In the genomic region with DNA sequence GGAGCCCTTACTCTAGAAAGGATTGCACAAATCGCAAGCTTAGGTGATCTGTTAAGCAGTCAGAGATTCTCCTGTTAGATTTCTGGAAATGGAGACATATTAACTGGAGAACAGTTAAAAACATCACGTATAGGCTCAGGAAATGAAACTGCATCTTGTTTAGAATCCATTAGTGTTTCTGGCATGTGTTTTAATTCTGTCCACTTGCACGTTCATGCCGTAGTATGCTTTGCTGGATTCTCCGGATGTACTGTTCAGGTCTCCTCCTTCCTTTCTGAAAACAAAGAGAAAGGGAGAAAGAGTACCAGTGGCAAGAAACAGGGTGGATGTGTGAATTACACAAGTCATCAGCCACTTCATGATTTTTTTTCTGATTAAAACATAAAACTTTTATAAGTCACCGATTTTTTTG, we compare ENCODE assay signal across 8 cellular contexts. TPM values are rescaled to one million over a fixed set of nuclear protein-coding genes. Genes with fewer than 3 reads are reported as not detected.
DNase-seq lines count a peak whose midpoint lies in the region; ATAC-seq, FAIRE-seq and TF ChIP-seq lines count a peak whose summit lies in the region.

No MANE protein-coding gene starts in this region.

- no peak overlapping the region for H3K27ac ChIP-seq in HUES64 (ENCODE audit: low read depth, low read length)
- no peak overlapping the region for H3K27ac ChIP-seq in K562 (ENCODE audit: extremely low read depth, low read depth, low read length)
- peak overlapping the region; percentile 5 to 58 for H3K27ac ChIP-seq in lung (ENCODE audit: low read depth in 1 of 2, low read length in 1 of 2)
- H3K27ac ChIP-seq in urinary bladder (ENCODE audit: low read depth) = peak overlapping the region; percentile 15

- H4K20me1 ChIP-seq in K562 (replicated peaks; ENCODE audit: control insufficient read depth, insufficient read depth, low read length) = 0 out of 2 replicates have a peak, but pooled peaks cover 2% of the 10 kb centered on the region

- H3K9me1 ChIP-seq in K562 (ENCODE audit: control insufficient read depth, insufficient read depth, low read length) = no peaks in the 10 kb centered on the region

- H3K36me3 ChIP-seq in HUES64 (ENCODE audit: insufficient read depth, low read length) = peaks cover 12% of the 10 kb centered on the region; the same call in 1 of the 2 replicates
- no peaks in the 10 kb centered on the region for H3K36me3 ChIP-seq in K562 (ENCODE audit: control insufficient read depth, insufficient read depth, low read length)
- H3K36me3 ChIP-seq in lung (ENCODE audit: control insufficient read depth in 2 of 2, insufficient read depth in 2 of 2, low read length in 2 of 2) = no peaks in the 10 kb centered on the region
- H3K36me3 ChIP-seq in urinary bladder (ENCODE audit: insufficient read depth) = no peaks in the 10 kb centered on the region

- H3K4me2 ChIP-seq in K562 (ENCODE audit: insufficient read depth, low read length) = 0 out of 2 replicates have a peak overlapping the region, but pooled peaks have one; percentile 16

- TF ChIP-seq POLR2A in K562 (conservative IDR thresholded peaks at IDR 0.05) = no peak

- H3K9me3 ChIP-seq in HUES64 (ENCODE audit: insufficient read depth, low read depth, low read length) (no peaks in the 10 kb centered on the region), K562 (replicated peaks; ENCODE audit: control insufficient read depth, insufficient read depth, low read depth, low read length) (no peaks in the 10 kb centered on the region), lung (ENCODE audit: control insufficient read depth in 2 of 2, insufficient read depth in 1 of 2, low read length in 1 of 2) (no peaks in the 10 kb centered on the region)

- ATAC-seq in K562 = no peak
- no peak for ATAC-seq in lung (ENCODE audit: insufficient read depth, low FRiP score)
- ATAC-seq in HG02610 (IDR thresholded peaks at IDR 0.05; ENCODE audit: unreplicated experiment) = no peak

- POLR2A ChIA-PET in K562 (lab: Yijun Ruan, JAX) = no interaction called here

- peak overlapping the region; percentile 86 for H3K4me3 ChIP-seq in HUES64 (ENCODE audit: low read length)
- no peak overlapping the region; the same call in 1 of the 2 replicates for H3K4me3 ChIP-seq in K562
- no peak overlapping the region for H3K4me3 ChIP-seq in lung
- H3K4me3 ChIP-seq in urinary bladder (ENCODE audit: low read depth, low read length) = peak overlapping the region; percentile 53

- BruUV-seq in K562 (replicated peaks; lab: Mats Ljungman, UMichigan) = no TSS peak

- DNase-seq in DMS53 (lab: John Stamatoyannopoulos, UW) (peak; percentile 79), K562 (ENCODE audit: extremely low read depth in 1 of 4, low spot score in 3 of 4) (no peak), lung (ENCODE audit: low spot score) (no peak), NCI-H82 (lab: John Stamatoyannopoulos, UW) (no peak), cerebellum (ENCODE audit: low spot score) (no peak)

- H3K9ac ChIP-seq in HUES64 (ENCODE audit: low read depth, low read length) (peak overlapping the region; percentile 72), K562 (ENCODE audit: insufficient read depth in 1 of 2, low read depth in 2 of 2, low read length in 2 of 2) (no peak overlapping the region)

- H3K27me3 ChIP-seq in HUES64 (ENCODE audit: insufficient read depth, low read length) (peaks cover 28% of the 10 kb centered on the region), K562 (ENCODE audit: control insufficient read depth in 2 of 2, insufficient read depth in 2 of 2, low read length in 2 of 2) (peaks cover 9 to 36% of the 10 kb centered on the region in 2 experiments; a peak in 4 of 5 replicates), lung (ENCODE audit: control insufficient read depth, insufficient read depth) (no peaks in the 10 kb centered on the region)

- in situ Hi-C loops in K562 (cut with MboI) = no loop called here

- H2AFZ ChIP-seq in K562 (ENCODE audit: low read depth, low read length) = no peak overlapping the region

- 4% methylated on average over 6 of the region's 6 CpGs for WGBS in HUES64
- 14% methylated on average over 6 of the region's 6 CpGs for WGBS in K562 (ENCODE audit: insufficient coverage, low coverage, missing lambda C conversion rate)
- 0 to 1% methylated on average over 6 of the region's 6 CpGs for WGBS in lung, 2 donors
- WGBS in urinary bladder = under 1% methylated on average over 6 of the region's 6 CpGs

- CTCF ChIA-PET in K562 (lab: Yijun Ruan, JAX; ENCODE audit: low intra/inter-chr PET ratio) = interaction anchor here (0.5 to 0.6 kb wide), 2 partner anchors 10 to 289 kb away, joined by 3 read pairs; no protein-coding TSS in a partner anchor

- H3K79me2 ChIP-seq in K562 (ENCODE audit: control insufficient read depth, insufficient read depth, low read length) = no peaks in the 10 kb centered on the region

- TF ChIP-seq CTCF in K562 (IDR thresholded peaks at IDR 0.05 in 2 of 3, conservative IDR thresholded peaks at IDR 0.05 in 1 of 3; ENCODE audit: insufficient read depth in 2 of 3, low read depth in 1 of 3, low read length in 3 of 3) (no peak), lung (IDR thresholded peaks at IDR 0.05; ENCODE audit: control extremely low read depth, extremely low read depth) (no peak)

- intact Hi-C loops in K562 (cut with micrococcal nuclease) = no loop called here

- TF ChIP-seq EP300 in K562 (IDR thresholded peaks at IDR 0.05; ENCODE audit: low read length) = no peak

- TF ChIP-seq RAD21 in K562 (CRISPR knock-in tag; conservative IDR thresholded peaks at IDR 0.05 in 1 of 2, IDR thresholded peaks at IDR 0.05 in 1 of 2) = no peak

- no peak for FAIRE-seq in K562 (lab: Jason Lieb, UNC)

- peaks cover 32% of the 10 kb centered on the region for H3K4me1 ChIP-seq in HUES64 (ENCODE audit: insufficient read depth, low read length)
- peaks cover 0 to 33% of the 10 kb centered on the region in 2 experiments; a peak in 2 of 5 replicates for H3K4me1 ChIP-seq in K562 (replicated peaks in 1 of 2; ENCODE audit: control insufficient read depth in 2 of 2, insufficient read depth in 2 of 2, low read length in 2 of 2)
- H3K4me1 ChIP-seq in lung (ENCODE audit: control insufficient read depth in 2 of 2, insufficient read depth in 2 of 2, low read length in 2 of 2) = peaks cover 9 to 16% of the 10 kb centered on the region in 2 donors
- H3K4me1 ChIP-seq in urinary bladder (ENCODE audit: insufficient read depth) = no peaks in the 10 kb centered on the region

TF ChIP-seq in K562, 482 proteins besides CTCF, POLR2A, EP300 and RAD21 (continues in another document):
- TF ChIP-seq, protein P1, sequence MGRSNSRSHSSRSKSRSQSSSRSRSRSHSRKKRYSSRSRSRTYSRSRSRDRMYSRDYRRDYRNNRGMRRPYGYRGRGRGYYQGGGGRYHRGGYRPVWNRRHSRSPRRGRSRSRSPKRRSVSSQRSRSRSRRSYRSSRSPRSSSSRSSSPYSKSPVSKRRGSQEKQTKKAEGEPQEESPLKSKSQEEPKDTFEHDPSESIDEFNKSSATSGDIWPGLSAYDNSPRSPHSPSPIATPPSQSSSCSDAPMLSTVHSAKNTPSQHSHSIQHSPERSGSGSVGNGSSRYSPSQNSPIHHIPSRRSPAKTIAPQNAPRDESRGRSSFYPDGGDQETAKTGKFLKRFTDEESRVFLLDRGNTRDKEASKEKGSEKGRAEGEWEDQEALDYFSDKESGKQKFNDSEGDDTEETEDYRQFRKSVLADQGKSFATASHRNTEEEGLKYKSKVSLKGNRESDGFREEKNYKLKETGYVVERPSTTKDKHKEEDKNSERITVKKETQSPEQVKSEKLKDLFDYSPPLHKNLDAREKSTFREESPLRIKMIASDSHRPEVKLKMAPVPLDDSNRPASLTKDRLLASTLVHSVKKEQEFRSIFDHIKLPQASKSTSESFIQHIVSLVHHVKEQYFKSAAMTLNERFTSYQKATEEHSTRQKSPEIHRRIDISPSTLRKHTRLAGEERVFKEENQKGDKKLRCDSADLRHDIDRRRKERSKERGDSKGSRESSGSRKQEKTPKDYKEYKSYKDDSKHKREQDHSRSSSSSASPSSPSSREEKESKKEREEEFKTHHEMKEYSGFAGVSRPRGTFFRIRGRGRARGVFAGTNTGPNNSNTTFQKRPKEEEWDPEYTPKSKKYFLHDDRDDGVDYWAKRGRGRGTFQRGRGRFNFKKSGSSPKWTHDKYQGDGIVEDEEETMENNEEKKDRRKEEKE (IDR thresholded peaks at IDR 0.05; ENCODE audit: borderline replicate concordance in 1 of 2, control insufficient read depth in 1 of 2, low read depth in 2 of 2, low read length in 1 of 2) = no peak
- no peak for TF ChIP-seq KDM4B (IDR thresholded peaks at IDR 0.05; ENCODE audit: borderline replicate concordance in 2 of 2, low read depth in 1 of 2)
- no peak for TF ChIP-seq ARID1B (IDR thresholded peaks at IDR 0.05)

RNA-seq across cellular contexts. Expression of gene RGMB, which starts 2.5 kb away (rescaled TPM):
- polyA plus RNA-seq in HUES64 (2013, experiment 1 of 2) = 31.0 TPM
- polyA plus RNA-seq in HUES64 (2013, experiment 2 of 2) = 36.9 TPM
- total RNA-seq in K562 (2011; cell fraction: chromatin; rRNA removed; ENCODE audit: low replicate concordance) = not detected in 2 replicates
- not detected in 2 replicates for total RNA-seq in K562 (2011; cell fraction: nucleolus; rRNA removed)
- total RNA-seq in K562 (2011; cell fraction: nucleoplasm; rRNA removed) = not detected in 2 replicates
- total RNA-seq in K562 (2014; rRNA removed) = 0.08 TPM in 1 of 2 replicates, not detected in the other
- total RNA-seq in K562 (2014; rRNA removed; fragmentation: Illumina TruSeq; extraction: Trizol) = not detected in 2 replicates
- not detected in 2 replicates for total RNA-seq in K562 (2015; rRNA removed; fragmentation: Illumina TruSeq; extraction: Trizol)
- total RNA-seq in K562 (2021) = 0.31 and 0.38 TPM in 2 replicates
- not detected in 2 replicates for polyA plus RNA-seq in K562 (2011; rRNA removed)
- polyA plus RNA-seq in K562 (2011; cell fraction: cytosol; rRNA removed) = not detected in 2 replicates
- polyA plus RNA-seq in K562 (2011; cell fraction: nucleus; rRNA removed) = 0.10 TPM in 1 of 2 replicates, not detected in the other
- polyA plus RNA-seq in K562 (2012) = 0.11 TPM in 1 of 2 replicates, not detected in the other
- not detected in 2 replicates for polyA plus RNA-seq in K562 (2014; fragmentation: Illumina TruSeq; extraction: Trizol)
- polyA plus RNA-seq in K562 (2014; fragmentation: Nextera tagmentation; extraction: Ambion mirVana) = not detected
- polyA plus RNA-seq in K562 (2014; rRNA removed) = 0.03 TPM in 1 of 2 replicates, not detected in the other
- not detected in 2 replicates for polyA minus RNA-seq in K562 (2011; rRNA and poly(A)+ RNA removed)
- not detected in 2 replicates for polyA minus RNA-seq in K562 (2011; cell fraction: cytosol; rRNA and poly(A)+ RNA removed)
- polyA minus RNA-seq in K562 (2011; cell fraction: nucleus; rRNA and poly(A)+ RNA removed) = 0.13 TPM in 1 of 2 replicates, not detected in the other
- 10 to 100 TPM; 21.2 to 31.7 TPM for total RNA-seq in lung
- polyA plus RNA-seq in lung = 1 to 10 TPM; 3.8 to 9.0 TPM
- 23.1 TPM for total RNA-seq in urinary bladder
- 21.2 TPM for polyA plus RNA-seq in urinary bladder
- 137 TPM for total RNA-seq in cerebellum

Comparison
In these comparisons a context has a peak if more than half of its experiments do, and no peak if none do; other contexts are left out.
1. H3K27ac ChIP-seq: peak in lung (2 of 2) and urinary bladder (single experiment); none in HUES64 (single experiment) and K562 (single experiment).
2. H3K4me3 ChIP-seq: peak in HUES64 (single experiment) and urinary bladder (single experiment); none in K562 (single experiment) and lung (single experiment).
3. RNA of gene RGMB, which starts 2.5 kb away (total RNA-seq): 137 TPM in cerebellum (single experiment), 21.2 to 31.7 TPM in lung and 23.1 TPM in urinary bladder (single experiment); 0.08 to 0.38 TPM in K562; every median in the first group is over 10 times any median in the second.